13 cellular contexts compared by ENCODE assay signal in genomic region chr4:152257601-152258066, GRCh38.
DNase-seq lines count a peak whose midpoint lies in the region; ATAC-seq and TF ChIP-seq lines count a peak whose summit lies in the region.
"Had no signal": no experiment of that assay in that cellular context is flagged by ENCODE, and none has a peak within 500 bp of the region (broad histone marks: within the 10 kb centered on the region; RNA-seq: fewer than 3 reads in every experiment).

No MANE protein-coding gene starts in this region.

- H3K9me3 ChIP-seq in mesodermal cell (ENCODE audit: control insufficient read depth, low read length): peaks cover 5% of the 10 kb centered on the region

- no peak for ATAC-seq in HG03460 (IDR thresholded peaks at IDR 0.05; ENCODE audit: unreplicated experiment)
- ATAC-seq: activated CD8-positive, alpha-beta T cell treated with anti-CD3 and anti-CD28 coated beads for 36 hours; stimulated activated effector memory CD8-positive, alpha-beta T cell treated with anti-CD3 and anti-CD28 coated beads, Interleukin-12 subunit alpha, Interleukin-12 subunit beta, amount 100 ng/mL, for 72 hours had no signal

- no peak overlapping the region for H3K4me3 ChIP-seq in choroid plexus epithelial cell (ENCODE audit: low read depth, low read length)
- H3K4me3 ChIP-seq in mesodermal cell (ENCODE audit: extremely low read depth, insufficient read depth, low read length, poor library complexity, severe bottlenecking): no peak overlapping the region

- DNase-seq in DMS53 (lab: John Stamatoyannopoulos, UW): peak; percentile 25
- DNase-seq in DMS53 treated with DMSO at 0.1 percent for 48 hours (lab: John Stamatoyannopoulos, UW; ENCODE audit: unreplicated experiment): no peak
- DNase-seq in M059J (ENCODE audit: low read depth): peak; percentile 48
- peak; percentile 19 for DNase-seq in choroid plexus epithelial cell (ENCODE audit: low read depth)
- no peak for DNase-seq in midbrain (lab: John Stamatoyannopoulos, UW)
- no peak for DNase-seq in cerebellar nuclear complex (lab: John Stamatoyannopoulos, UW)
- DNase-seq: 8988T; activated CD8-positive, alpha-beta T cell treated with anti-CD3 and anti-CD28 coated beads for 36 hours; activated naive CD4-positive, alpha-beta T cell treated with anti-CD3 and anti-CD28 coated beads, Interleukin-2, amount 50 U/mL, for 16 hours; KG1 had no signal

- no peaks in the 10 kb centered on the region for H3K36me3 ChIP-seq in mesodermal cell (ENCODE audit: control insufficient read depth, insufficient read depth, low read length)

- no peak for TF ChIP-seq CTCF in choroid plexus epithelial cell (conservative IDR thresholded peaks at IDR 0.05; ENCODE audit: low read depth, low read length)

- H3K27ac ChIP-seq in mesodermal cell (ENCODE audit: low read depth, low read length, severe bottlenecking): peak overlapping the region; percentile 96

- 79 to 83% methylated on average over 2 to 4 of the region's 5 CpGs for WGBS in mesodermal cell (ENCODE audit: insufficient coverage in 2 of 2), 2 experiments

- H3K4me1 ChIP-seq in mesodermal cell (ENCODE audit: control insufficient read depth, insufficient read depth, low read length, poor library complexity, severe bottlenecking): peaks cover 34% of the 10 kb centered on the region

Comparison
In these comparisons a context has a peak if more than half of its experiments do, and no peak if none do; other contexts are left out.
1. DNase-seq: peak in DMS53 (single experiment), M059J (single experiment) and choroid plexus epithelial cell (single experiment); none in DMS53 treated with DMSO at 0.1 percent for 48 hours (single experiment), midbrain (single experiment) and cerebellar nuclear complex (0 of 2).